21 cellular contexts compared by ENCODE assay signal in the genomic region with DNA sequence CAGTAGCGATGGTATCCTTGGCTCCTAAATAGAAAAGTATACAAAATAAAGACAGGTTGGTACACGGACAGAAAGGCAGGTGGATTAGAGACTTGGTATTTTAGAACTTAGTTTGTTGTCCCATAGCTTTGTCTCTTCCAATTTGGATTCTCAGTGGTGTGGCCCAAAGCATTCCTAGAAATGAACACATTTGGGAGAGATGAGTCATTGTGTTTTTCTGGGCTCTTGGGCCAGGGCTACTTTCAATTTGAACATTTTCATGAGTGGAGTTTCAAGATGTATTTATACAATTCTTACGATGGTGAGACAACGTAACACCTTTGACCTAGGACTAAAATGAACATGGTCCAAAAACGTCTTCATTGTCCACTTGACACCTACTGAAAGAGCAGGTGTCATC.
"Had no signal": no experiment of that assay in that cellular context is flagged by ENCODE, and none has a peak within 500 bp of the region (broad histone marks: within the 10 kb centered on the region; RNA-seq: fewer than 3 reads in every experiment).

No MANE protein-coding gene starts in this region.

- H3K4me1 Mint-ChIP-seq: activated B cell treated with CpG ODN at 0.5 μM for 24 hours; activated CD4-positive, alpha-beta T cell treated with anti-CD3 and anti-CD28 coated beads for 36 hours; activated naive CD8-positive, alpha-beta T cell treated with anti-CD3 and anti-CD28 coated beads for 36 hours; natural killer cell had no signal

- H3K4me3 Mint-ChIP-seq: activated B cell treated with CpG ODN at 0.5 μM for 24 hours; activated CD4-positive, alpha-beta T cell treated with anti-CD3 and anti-CD28 coated beads for 36 hours; activated naive CD8-positive, alpha-beta T cell treated with anti-CD3 and anti-CD28 coated beads for 36 hours; activated T-cell treated with anti-CD3 and anti-CD28 coated beads, Interleukin-2, amount 50 U/mL, for 24 hours; natural killer cell; T-helper 1 cell treated with Interleukin-12 subunit alpha and Interleukin-12 subunit beta and Interleukin-4 antibody, amounts not matched to agents 30 μg/mL and 1 μg/mL, for 36 hours had no signal

- H3K27ac Mint-ChIP-seq: activated B cell treated with CpG ODN at 0.5 μM for 24 hours; activated CD4-positive, alpha-beta T cell treated with anti-CD3 and anti-CD28 coated beads for 36 hours; activated naive CD8-positive, alpha-beta T cell treated with anti-CD3 and anti-CD28 coated beads for 36 hours; activated T-cell treated with anti-CD3 and anti-CD28 coated beads, Interleukin-2, amount 50 U/mL, for 24 hours; activated T-helper 2 cell treated with anti-CD3 and anti-CD28 coated beads, Interferon-gamma antibody, Interleukin-2, Interleukin-4, amounts not matched to agents 10 μg/mL and 5 μg/mL and 100 μg/mL, durations not matched to agents 14 hours and 24 hours and 36 hours; natural killer cell; T-helper 1 cell treated with Interleukin-12 subunit alpha and Interleukin-12 subunit beta and Interleukin-4 antibody, amounts not matched to agents 30 μg/mL and 1 μg/mL, for 36 hours had no signal

- DNase-seq: activated B cell treated with CpG ODN at 0.5 μM for 24 hours; activated CD4-positive, alpha-beta T cell treated with anti-CD3 and anti-CD28 coated beads for 36 hours; activated CD4-positive, alpha-beta T cell treated with anti-CD3 and anti-CD28 coated beads, Interleukin-2, amount 50 U/mL, for 4 hours; activated CD8-positive, alpha-beta memory T cell treated with anti-CD3 and anti-CD28 coated beads for 24 hours; activated CD8-positive, alpha-beta memory T cell treated with anti-CD3 and anti-CD28 coated beads, Interleukin-2, amount 50 U/mL, for 4 hours; activated naive CD4-positive, alpha-beta T cell; activated naive CD8-positive, alpha-beta T cell treated with anti-CD3 and anti-CD28 coated beads for 36 hours; activated T-cell treated with anti-CD3 and anti-CD28 coated beads, Interleukin-2, amount 50 U/mL, for 24 hours; foreskin keratinocyte; kidney glomerular epithelial cell; left ventricle myocardium inferior; midbrain; natural killer cell; ovary; stimulated activated CD4-positive, alpha-beta T cell treated with anti-CD3 and anti-CD28 coated beads, Interleukin-12 subunit alpha, Interleukin-12 subunit beta, amount 100 ng/mL, for 4 hours; stimulated activated CD4-positive, alpha-beta T cell treated with anti-CD3 and anti-CD28 coated beads, Interleukin-4, amount 100 ng/mL, for 4 hours; stimulated activated naive CD8-positive, alpha-beta T cell treated with anti-CD3 and anti-CD28 coated beads, Interleukin-15, Interleukin-2, amounts not matched to agents 100 U/mL and 50 U/mL, for 24 hours; substantia nigra; T1000 had no signal

- ATAC-seq: activated CD4-positive, alpha-beta T cell treated with anti-CD3 and anti-CD28 coated beads for 36 hours; foreskin keratinocyte; natural killer cell; stimulated activated naive CD8-positive, alpha-beta T cell treated with anti-CD3 and anti-CD28 coated beads, Interleukin-15, Interleukin-2, amounts not matched to agents 100 U/mL and 50 U/mL, for 24 hours had no signal

- H3K9me3 Mint-ChIP-seq: activated B cell treated with CpG ODN at 0.5 μM for 24 hours; activated naive CD8-positive, alpha-beta T cell treated with anti-CD3 and anti-CD28 coated beads for 36 hours; activated T-cell treated with anti-CD3 and anti-CD28 coated beads, Interleukin-2, amount 50 U/mL, for 24 hours; activated T-helper 2 cell treated with anti-CD3 and anti-CD28 coated beads, Interferon-gamma antibody, Interleukin-2, Interleukin-4, amounts not matched to agents 10 μg/mL and 5 μg/mL and 100 μg/mL, durations not matched to agents 14 hours and 24 hours and 36 hours; natural killer cell; T-helper 1 cell treated with Interleukin-12 subunit alpha and Interleukin-12 subunit beta and Interleukin-4 antibody, amounts not matched to agents 30 μg/mL and 1 μg/mL, for 36 hours had no signal

- H3K36me3 Mint-ChIP-seq: activated naive CD8-positive, alpha-beta T cell treated with anti-CD3 and anti-CD28 coated beads for 36 hours; natural killer cell had no signal
